In the genomic region with DNA sequence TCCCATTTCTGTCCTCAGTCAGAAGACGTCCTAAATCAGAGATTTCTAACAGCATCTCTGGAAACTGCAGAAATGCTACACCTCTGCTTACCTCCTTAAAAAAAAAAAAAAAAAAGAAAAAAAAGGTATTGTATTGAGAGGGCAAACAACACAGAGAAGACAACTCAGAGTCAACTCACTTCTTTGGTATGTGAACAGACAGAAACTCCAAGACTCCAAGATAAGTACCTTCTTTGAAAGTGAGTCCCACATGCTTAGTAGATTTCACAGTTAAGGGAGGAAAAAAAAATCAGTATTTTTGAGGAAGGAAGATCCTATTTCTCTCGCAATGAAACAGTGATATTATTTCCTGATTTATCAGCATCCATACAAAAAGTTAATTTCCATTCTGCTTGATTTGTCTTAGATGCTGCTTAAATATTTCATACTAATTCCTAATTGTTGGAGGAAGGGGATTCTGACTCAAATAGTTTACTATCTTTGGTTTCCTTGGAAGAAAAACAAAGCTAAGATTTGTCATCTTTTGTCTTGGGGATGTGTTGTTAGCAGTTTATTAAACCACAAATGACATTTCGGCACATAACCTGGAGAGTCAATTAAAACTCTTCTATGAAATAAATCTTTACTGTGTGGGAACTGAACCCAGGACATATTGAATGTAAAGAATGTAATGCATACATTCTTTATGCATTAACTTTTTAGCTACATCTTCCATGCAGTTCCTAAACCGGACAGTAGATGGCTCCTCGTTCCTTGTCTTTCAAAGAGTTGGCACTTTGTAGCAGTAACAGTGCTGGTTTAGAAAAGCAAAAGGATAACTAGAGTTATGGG, we compare ENCODE assay signal across 8 cellular contexts. TPM values are rescaled to one million over a fixed set of nuclear protein-coding genes. Genes with fewer than 3 reads are reported as not detected.
DNase-seq lines count a peak whose midpoint lies in the region; ATAC-seq, FAIRE-seq and TF ChIP-seq lines count a peak whose summit lies in the region.

No MANE protein-coding gene starts in this region.

- H3K4me2 ChIP-seq in OCI-LY1 (ENCODE audit: low read length): peak overlapping the region; percentile 31; the same call in 1 of the 2 replicates
- no peak overlapping the region for H3K4me2 ChIP-seq in osteoblast (ENCODE audit: insufficient read depth, low read length)

- H3K9me3 ChIP-seq in OCI-LY1 (ENCODE audit: low read length): no peaks in the 10 kb centered on the region
- no peaks in the 10 kb centered on the region for H3K9me3 ChIP-seq in osteoblast (ENCODE audit: low read depth, low read length)

- no peak for FAIRE-seq in urothelium cell line (lab: Jason Lieb, UNC)

- H3K4me3 ChIP-seq in OCI-LY1 (ENCODE audit: low read depth, low read length, poor library complexity, severe bottlenecking) (no peak overlapping the region), fibroblast of mammary gland (ENCODE audit: control insufficient read depth, low read depth, low read length) (no peak overlapping the region), osteoblast (ENCODE audit: insufficient read depth, low read length) (no peak overlapping the region)

- peak; percentile 96 for TF ChIP-seq CTCF in OCI-LY1 (IDR thresholded peaks at IDR 0.05; ENCODE audit: low read length)
- TF ChIP-seq CTCF in fibroblast of mammary gland (conservative IDR thresholded peaks at IDR 0.05; ENCODE audit: control insufficient read depth, insufficient read depth, low read depth, low read length): peak; percentile 99
- peak; percentile 91 for TF ChIP-seq CTCF in osteoblast (IDR thresholded peaks at IDR 0.05; ENCODE audit: extremely low read depth, low read depth, low read length)

- H3K4me1 ChIP-seq in OCI-LY1 (ENCODE audit: insufficient read depth, low read length, severe bottlenecking) (peaks cover 69% of the 10 kb centered on the region), osteoblast (ENCODE audit: insufficient read depth, low read length) (peaks cover 13% of the 10 kb centered on the region)

- H3F3A ChIP-seq in OCI-LY1 (ENCODE audit: insufficient read depth, low read length): no peaks in the 10 kb centered on the region

- H3K79me2 ChIP-seq in OCI-LY1 (ENCODE audit: insufficient read depth, low read length): peaks cover 90% of the 10 kb centered on the region
- no peaks in the 10 kb centered on the region for H3K79me2 ChIP-seq in osteoblast (ENCODE audit: insufficient read depth, low read length)

- H3K9me2 ChIP-seq in OCI-LY1 (ENCODE audit: low read depth, low read length): no peaks in the 10 kb centered on the region

- ATAC-seq in HG02759 (IDR thresholded peaks at IDR 0.05; ENCODE audit: unreplicated experiment): no peak

- H4K20me1 ChIP-seq in OCI-LY1 (ENCODE audit: insufficient read depth, low read length) (no peaks in the 10 kb centered on the region), osteoblast (ENCODE audit: insufficient read depth, low read length) (no peaks in the 10 kb centered on the region)

- no peaks in the 10 kb centered on the region for H3K27me3 ChIP-seq in OCI-LY1 (ENCODE audit: insufficient read depth, low read length)
- H3K27me3 ChIP-seq in osteoblast (ENCODE audit: insufficient read depth, low read length): peaks cover 29% of the 10 kb centered on the region

- H3K36me3 ChIP-seq in OCI-LY1 (ENCODE audit: insufficient read depth, low read length) (peaks cover 11% of the 10 kb centered on the region; the same call in 1 of the 2 replicates), osteoblast (ENCODE audit: insufficient read depth, low read length) (no peaks in the 10 kb centered on the region)

- H3K27ac ChIP-seq in OCI-LY1 (ENCODE audit: low read depth, low read length, poor library complexity, severe bottlenecking) (no peak overlapping the region), osteoblast (ENCODE audit: low read depth, low read length) (no peak overlapping the region)

- H2AFZ ChIP-seq in OCI-LY1 (ENCODE audit: low read length) (no peak overlapping the region), osteoblast (ENCODE audit: low read length) (no peak overlapping the region)

- H3K9ac ChIP-seq in OCI-LY1 (ENCODE audit: low read length): no peak overlapping the region

- peak; percentile 82 for DNase-seq in COLO668 (lab: John Stamatoyannopoulos, UW; ENCODE audit: unreplicated experiment)
- peak; percentile 93 for DNase-seq in HT-29 (ENCODE audit: low spot score)
- DNase-seq in activated T-cell treated with anti-CD3 and anti-CD28 coated beads, Interleukin-2, amount 50 U/mL, for 48 hours: peak; percentile 70 to 72
- DNase-seq in fibroblast of mammary gland (ENCODE audit: low read depth): peak; percentile 68
- DNase-seq in osteoblast (ENCODE audit: insufficient read length, low spot score, missing footprints): peak; percentile 78
- DNase-seq in urothelium cell line (ENCODE audit: low spot score): peak; percentile 17

RNA-seq across cellular contexts. Expression of a gene that starts 4.7 kb away (rescaled TPM):
- total RNA-seq in HT-29 (2014; rRNA removed; shearing (Covaris generic)): 3.5 and 6.3 TPM in 2 replicates
- total RNA-seq in osteoblast: 4.1 and 5.8 TPM in 2 replicates

Comparison
In these comparisons a context has a peak if more than half of its experiments do, and no peak if none do; other contexts are left out.
1. DNase-seq: peak in every context shown above with its lines; median percentile 93 in HT-29; 82 in COLO668; 78 in osteoblast; 71 in activated T-cell treated with anti-CD3 and anti-CD28 coated beads, Interleukin-2, amount 50 U/mL, for 48 hours; 68 in fibroblast of mammary gland; 17 in urothelium cell line.